9 cellular contexts compared by ENCODE assay signal in genomic region chr19:44447864-44448674, GRCh38. TPM values are rescaled to one million over a fixed set of nuclear protein-coding genes. Genes with fewer than 3 reads are reported as not detected.
DNase-seq lines count a peak whose midpoint lies in the region; ATAC-seq and TF ChIP-seq lines count a peak whose summit lies in the region.
"Had no signal": no experiment of that assay in that cellular context is flagged by ENCODE, and none has a peak within 500 bp of the region (broad histone marks: within the 10 kb centered on the region; RNA-seq: fewer than 3 reads in every experiment).

TSS of gene ZNF229 (minus strand) at chr19:44448472. CDS start at chr19:44442847, 5,625 bp downstream.

- DNase-seq in DMS 273 (lab: John Stamatoyannopoulos, UW; ENCODE audit: unreplicated experiment) (peak; percentile 95), NCI-H187 (lab: John Stamatoyannopoulos, UW) (peak; percentile 41 to 61), coronary artery (ENCODE audit: low spot score) (peak; percentile 84), kidney epithelial cell (ENCODE audit: low read depth) (peak; percentile 87)
- peak; percentile 86 for DNase-seq in activated CD4-positive, alpha-beta T cell treated with anti-CD3 and anti-CD28 coated beads for 48 hours
- DNase-seq in stimulated activated CD4-positive, alpha-beta T cell treated with anti-CD3 and anti-CD28 coated beads, Interleukin-12 subunit alpha, Interleukin-12 subunit beta, amount 100 ng/mL, for 4 hours: peak; percentile 62
- no peak for DNase-seq in NK-92 treated with Interleukin-12 subunit alpha and Interleukin-12 subunit beta, amount 100 ng/mL, for 24 hours (lab: John Stamatoyannopoulos, UW)

- TF ChIP-seq CTCF in coronary artery (IDR thresholded peaks at IDR 0.05): no peak
- TF ChIP-seq CTCF in kidney epithelial cell (IDR thresholded peaks at IDR 0.05; ENCODE audit: insufficient read depth, low read length, poor library complexity, severe bottlenecking): no peak

- no peak for ATAC-seq in HG02973 (IDR thresholded peaks at IDR 0.05; ENCODE audit: unreplicated experiment)

- peak within 1 kb of the TSS; percentile 9 to 68 for H3K27ac ChIP-seq in coronary artery
- H3K27ac ChIP-seq: KMS-11 had no signal

- no peaks in the 10 kb centered on the region for H3K27me3 ChIP-seq in kidney epithelial cell (ENCODE audit: control insufficient read depth, insufficient read depth, low read length)

- peak within 1 kb of the TSS; percentile 79 for H3K4me3 ChIP-seq in coronary artery
- H3K4me3 ChIP-seq in kidney epithelial cell (ENCODE audit: low read depth, low read length): peak within 1 kb of the TSS; percentile 80

- peaks cover 1% of the 10 kb centered on the region for H3K36me3 ChIP-seq in kidney epithelial cell (ENCODE audit: control insufficient read depth, insufficient read depth, low read length)

RNA-seq across cellular contexts. Expression of gene ZNF229, which starts in this region (rescaled TPM):
- total RNA-seq in kidney epithelial cell: 4.9 and 17.5 TPM in 2 replicates
